10 cellular contexts compared by ENCODE assay signal in genomic region chr2:230666885-230667712, GRCh38. TPM values are rescaled to one million over a fixed set of nuclear protein-coding genes. Genes with fewer than 3 reads are reported as not detected.
DNase-seq lines count a peak whose midpoint lies in the region; ATAC-seq, FAIRE-seq and TF ChIP-seq lines count a peak whose summit lies in the region.
"Had no signal": no experiment of that assay in that cellular context is flagged by ENCODE, and none has a peak within 500 bp of the region (broad histone marks: within the 10 kb centered on the region; RNA-seq: fewer than 3 reads in every experiment).

No MANE protein-coding gene starts in this region.

- H3K4me3 Mint-ChIP-seq in activated CD8-positive, alpha-beta T cell treated with anti-CD3 and anti-CD28 coated beads for 36 hours = no peak overlapping the region
- H3K4me3 Mint-ChIP-seq in mesothelial cell of epicardium (no peak overlapping the region), immature natural killer cell (peak overlapping the region in 1 of 5 donors; percentile 36)

- intact Hi-C loops in activated CD8-positive, alpha-beta T cell treated with anti-CD3 and anti-CD28 coated beads for 36 hours (cut with micrococcal nuclease) = loop anchor here (2.0 kb wide), 1 partner anchor 132 kb away; no protein-coding TSS in a partner anchor

- H2AFZ ChIP-seq in keratinocyte (ENCODE audit: control insufficient read depth, low read length) = no peak overlapping the region

- H3K4me3 ChIP-seq in keratinocyte (ENCODE audit: control insufficient read depth in 2 of 3, extremely low read depth in 1 of 3, insufficient read depth in 2 of 3, low read depth in 1 of 3, low read length in 3 of 3) = no peak overlapping the region

- H4K20me1 ChIP-seq in keratinocyte (ENCODE audit: control insufficient read depth, extremely low read depth, insufficient read depth, low read length) = no peaks in the 10 kb centered on the region

- H3K36me3 Mint-ChIP-seq in activated CD8-positive, alpha-beta T cell treated with anti-CD3 and anti-CD28 coated beads for 36 hours (ENCODE audit: low read depth) = peaks cover 2% of the 10 kb centered on the region
- no peaks in the 10 kb centered on the region for H3K36me3 Mint-ChIP-seq in mesothelial cell of epicardium
- H3K36me3 Mint-ChIP-seq in immature natural killer cell = no peaks in the 10 kb centered on the region

- H3K4me2 ChIP-seq in keratinocyte (ENCODE audit: control insufficient read depth, extremely low read depth, insufficient read depth, low read depth, low read length) = peak overlapping the region; percentile 38

- peaks cover 81% of the 10 kb centered on the region for H3K4me1 Mint-ChIP-seq in activated CD8-positive, alpha-beta T cell treated with anti-CD3 and anti-CD28 coated beads for 36 hours (ENCODE audit: low read depth)
- H3K4me1 Mint-ChIP-seq in mesothelial cell of epicardium (peaks cover 14% of the 10 kb centered on the region), immature natural killer cell (peaks cover 60 to 64% of the 10 kb centered on the region in 2 donors)

- no peaks in the 10 kb centered on the region for H3K36me3 ChIP-seq in keratinocyte (ENCODE audit: control insufficient read depth in 2 of 2, extremely low read depth in 1 of 2, insufficient read depth in 2 of 2, low read length in 2 of 2)

- no peak for FAIRE-seq in keratinocyte (lab: Jason Lieb, UNC)
- FAIRE-seq: endometrium had no signal

- CTCF ChIA-PET in activated CD8-positive, alpha-beta T cell treated with anti-CD3 and anti-CD28 coated beads for 36 hours (lab: Charles Lee) = interaction anchor here (0.8 to 2.5 kb wide), 4 partner anchors 18 to 46 kb away, joined by 3 to 12 read pairs (median 4); partner anchors contain the start of gene CAB39

- peak overlapping the region; percentile 73 for H3K27ac ChIP-seq in keratinocyte (ENCODE audit: control insufficient read depth, insufficient read depth, low read length)

- peaks cover 25% of the 10 kb centered on the region for H3K4me1 ChIP-seq in keratinocyte (ENCODE audit: control insufficient read depth, extremely low read depth, insufficient read depth, low read length)

- H3K27me3 ChIP-seq in keratinocyte (ENCODE audit: control insufficient read depth, extremely low read depth, insufficient read depth, low read length) = no peaks in the 10 kb centered on the region

- dilution Hi-C loops in keratinocyte (cut with MboI; ENCODE audit: extremely low pct_ligation_motif_present, low sequenced_read_pairs) = no loop called here

- DNase-seq in stimulated activated CD4-positive, alpha-beta T cell treated with anti-CD3 and anti-CD28 coated beads, Interleukin-15, amount 100 ng/mL, for 24 hours = peak; percentile 37
- DNase-seq in stimulated activated CD4-positive, alpha-beta T cell treated with anti-CD3 and anti-CD28 coated beads, Interleukin-2, amount 100 ng/mL, for 24 hours = no peak
- DNase-seq in activated CD8-positive, alpha-beta T cell treated with anti-CD3 and anti-CD28 coated beads for 36 hours = peak; percentile 54
- DNase-seq in keratinocyte (ENCODE audit: low read depth, low spot score) (peak; percentile 91), foreskin melanocyte (no peak), mesothelial cell of epicardium (ENCODE audit: low spot score in 2 of 2, unreplicated experiment in 2 of 2) (no peak), HuH-7 (ENCODE audit: low spot score) (no peak), immature natural killer cell (no peak)
- DNase-seq: DMS153 had no signal

- H3K9me3 Mint-ChIP-seq in activated CD8-positive, alpha-beta T cell treated with anti-CD3 and anti-CD28 coated beads for 36 hours = no peaks in the 10 kb centered on the region
- H3K9me3 Mint-ChIP-seq in mesothelial cell of epicardium (no peaks in the 10 kb centered on the region), immature natural killer cell (peaks cover 0 to 2% (median 0%) of the 10 kb centered on the region in 6 donors)

- no peak overlapping the region for H3K9ac ChIP-seq in keratinocyte (ENCODE audit: control insufficient read depth, extremely low read depth, insufficient read depth, low read length)

- H3K27me3 Mint-ChIP-seq in activated CD8-positive, alpha-beta T cell treated with anti-CD3 and anti-CD28 coated beads for 36 hours = no peaks in the 10 kb centered on the region
- no peaks in the 10 kb centered on the region for H3K27me3 Mint-ChIP-seq in mesothelial cell of epicardium (ENCODE audit: low read depth)
- peaks cover 2 to 6% (median 2%) of the 10 kb centered on the region in 3 donors for H3K27me3 Mint-ChIP-seq in immature natural killer cell (ENCODE audit: low read depth in 3 of 3)

- ATAC-seq in activated CD8-positive, alpha-beta T cell treated with anti-CD3 and anti-CD28 coated beads for 36 hours = peak; percentile 17

- POLR2A ChIA-PET in activated CD8-positive, alpha-beta T cell treated with anti-CD3 and anti-CD28 coated beads for 36 hours (lab: Charles Lee) = interaction anchor here (0.7 to 1.4 kb wide), 3 partner anchors 8 to 125 kb away, joined by 3 to 4 read pairs (median 3); no protein-coding TSS in a partner anchor

- peak overlapping the region; percentile 88 for H3K27ac Mint-ChIP-seq in activated CD8-positive, alpha-beta T cell treated with anti-CD3 and anti-CD28 coated beads for 36 hours
- H3K27ac Mint-ChIP-seq in mesothelial cell of epicardium = no peak overlapping the region
- H3K27ac Mint-ChIP-seq in immature natural killer cell = no peak overlapping the region

- TF ChIP-seq CTCF in activated CD8-positive, alpha-beta T cell treated with anti-CD3 and anti-CD28 coated beads for 36 hours (IDR thresholded peaks at IDR 0.05) = no peak
- no peak for TF ChIP-seq CTCF in keratinocyte (optimal IDR thresholded peaks at IDR 0.05 in 1 of 3, IDR thresholded peaks at IDR 0.05 in 1 of 3, conservative IDR thresholded peaks at IDR 0.05 in 1 of 3; ENCODE audit: extremely low read depth in 1 of 3, insufficient read depth in 2 of 3, low read length in 3 of 3)
- TF ChIP-seq CTCF in mesothelial cell of epicardium (IDR thresholded peaks at IDR 0.05; ENCODE audit: unreplicated experiment) = no peak

- H3K9me1 ChIP-seq in keratinocyte (ENCODE audit: control insufficient read depth, extremely low read depth, insufficient read depth, low read length) = no peaks in the 10 kb centered on the region

- no peaks in the 10 kb centered on the region for H3K9me3 ChIP-seq in keratinocyte (ENCODE audit: control insufficient read depth, low read depth, low read length)

- no peaks in the 10 kb centered on the region for H3K79me2 ChIP-seq in keratinocyte (ENCODE audit: control insufficient read depth, insufficient read depth, low read length)

RNA-seq across cellular contexts. Expression of gene CAB39, which starts 45.5 kb away (rescaled TPM):
- total RNA-seq in activated CD8-positive, alpha-beta T cell treated with anti-CD3 and anti-CD28 coated beads for 36 hours = 100 to 1,000 TPM; 119 to 120 TPM
- polyA plus RNA-seq in keratinocyte = 77.1 to 120 TPM (median 77.7 TPM) in 3 replicates
- polyA plus RNA-seq in keratinocyte (2011; ENCODE audit: low read depth) = 98.7 TPM
- polyA plus RNA-seq in keratinocyte (2011; cell fraction: cytosol; rRNA removed) = 60.1 and 121 TPM in 2 replicates
- 91.8 and 105 TPM in 2 replicates for polyA plus RNA-seq in keratinocyte (2011; cell fraction: nucleus; rRNA removed)
- 75.0 and 81.2 TPM in 2 replicates for polyA plus RNA-seq in keratinocyte (2012; ENCODE audit: low replicate concordance)
- polyA minus RNA-seq in keratinocyte = 59.3 to 159 TPM (median 79.1 TPM) in 3 replicates
- polyA minus RNA-seq in keratinocyte (2011; cell fraction: cytosol; rRNA and poly(A)+ RNA removed) = 87.7 TPM
- polyA minus RNA-seq in keratinocyte (2011; cell fraction: nucleus; rRNA and poly(A)+ RNA removed) = 67.4 and 142 TPM in 2 replicates
- total RNA-seq in mesothelial cell of epicardium = 39.2 to 43.0 TPM (median 41.7 TPM) in 3 replicates
- 10 to 100 TPM; 39.2 to 57.9 (median 39.3) TPM for polyA plus RNA-seq in immature natural killer cell

Comparison
In these comparisons a context has a peak if more than half of its experiments do, and no peak if none do; other contexts are left out.
1. DNase-seq: peak in stimulated activated CD4-positive, alpha-beta T cell treated with anti-CD3 and anti-CD28 coated beads, Interleukin-15, amount 100 ng/mL, for 24 hours (single experiment), activated CD8-positive, alpha-beta T cell treated with anti-CD3 and anti-CD28 coated beads for 36 hours (single experiment) and keratinocyte (single experiment); none in stimulated activated CD4-positive, alpha-beta T cell treated with anti-CD3 and anti-CD28 coated beads, Interleukin-2, amount 100 ng/mL, for 24 hours (0 of 2), foreskin melanocyte (single experiment), mesothelial cell of epicardium (0 of 2), HuH-7 (single experiment) and immature natural killer cell (0 of 3).